Comparison of ENCODE assay signal across 21 cellular contexts in the genomic region with DNA sequence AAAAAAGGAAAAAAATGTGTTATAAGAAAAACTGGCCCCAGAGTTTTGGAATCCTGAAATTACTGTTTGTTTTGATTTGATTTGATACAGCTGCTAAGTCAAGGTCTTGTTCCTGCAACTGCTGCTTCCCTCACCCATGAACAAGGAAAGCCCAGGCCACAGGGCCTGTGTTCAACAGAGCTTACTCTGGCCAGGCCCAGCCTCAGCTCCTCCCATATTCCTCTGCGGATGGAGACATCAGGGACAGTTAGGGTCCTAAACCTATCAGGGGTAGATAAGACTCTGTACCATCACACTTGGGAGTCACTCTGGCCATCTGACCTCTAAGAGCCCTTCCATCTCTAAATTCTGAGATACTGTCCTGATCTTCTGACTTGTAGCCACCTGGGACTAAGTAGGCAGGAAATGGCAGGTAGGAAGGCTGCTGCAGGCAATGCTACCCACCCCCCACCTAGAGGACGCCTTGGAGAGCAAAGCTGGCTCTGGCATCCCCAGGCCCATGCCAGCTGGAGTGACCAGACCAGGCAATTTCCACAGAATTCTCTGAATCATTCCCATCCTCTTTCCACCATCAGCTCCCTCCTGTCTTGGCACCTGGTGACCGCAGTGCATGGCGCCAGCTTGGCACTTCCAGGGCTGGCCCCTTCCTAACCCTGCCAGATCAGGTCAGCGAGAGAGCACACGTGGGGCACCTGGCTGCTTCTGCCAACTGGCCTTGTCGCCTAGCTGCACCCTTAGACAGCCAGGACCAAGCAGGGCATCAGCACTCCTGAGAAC.
"Had no signal": no experiment of that assay in that cellular context is flagged by ENCODE, and none has a peak within 500 bp of the region (broad histone marks: within the 10 kb centered on the region; RNA-seq: fewer than 3 reads in every experiment).

No MANE protein-coding gene starts in this region.

- H3K36me3 Mint-ChIP-seq: activated CD4-positive, alpha-beta memory T cell treated with anti-CD3 and anti-CD28 coated beads for 36 hours; activated naive CD8-positive, alpha-beta T cell; brain had no signal

- H3K4me3 ChIP-seq: cardiac muscle cell had no signal

- H3K9me3 Mint-ChIP-seq: activated CD4-positive, alpha-beta memory T cell treated with anti-CD3 and anti-CD28 coated beads for 36 hours; activated CD4-positive, alpha-beta T cell treated with anti-CD3 and anti-CD28 coated beads, Interleukin-2, amount 10 ng/mL, durations not matched to agents 7 days and 5 days; activated naive CD4-positive, alpha-beta T cell treated with anti-CD3 and anti-CD28 coated beads for 36 hours; activated T-helper 17 cell treated with anti-CD3 and anti-CD28 coated beads, Interleukin-2, amount 50 U/mL, for 72 hours; T-helper 1 cell treated with Interleukin-12 subunit alpha and Interleukin-12 subunit beta and Interleukin-4 antibody, amounts not matched to agents 30 μg/mL and 1 μg/mL, for 36 hours had no signal

- H3K4me3 Mint-ChIP-seq: activated CD4-positive, alpha-beta memory T cell treated with anti-CD3 and anti-CD28 coated beads for 36 hours; activated CD4-positive, alpha-beta T cell treated with anti-CD3 and anti-CD28 coated beads, Interleukin-2, amount 10 ng/mL, durations not matched to agents 7 days and 5 days; activated naive CD4-positive, alpha-beta T cell treated with anti-CD3 and anti-CD28 coated beads for 36 hours; activated naive CD8-positive, alpha-beta T cell; activated T-helper 17 cell treated with anti-CD3 and anti-CD28 coated beads, Interleukin-2, amount 50 U/mL, for 72 hours; T-helper 1 cell treated with Interleukin-12 subunit alpha and Interleukin-12 subunit beta and Interleukin-4 antibody, amounts not matched to agents 30 μg/mL and 1 μg/mL, for 36 hours had no signal

- DNase-seq: activated CD4-positive, alpha-beta memory T cell treated with anti-CD3 and anti-CD28 coated beads for 36 hours; activated CD4-positive, alpha-beta T cell treated with anti-CD3 and anti-CD28 coated beads, Interleukin-2, amount 10 ng/mL, durations not matched to agents 7 days and 5 days; activated CD4-positive, CD25-positive, alpha-beta regulatory T cell; activated CD8-positive, alpha-beta memory T cell treated with anti-CD3 and anti-CD28 coated beads for 24 hours; activated gamma-delta T cell; activated naive CD4-positive, alpha-beta T cell treated with anti-CD3 and anti-CD28 coated beads for 36 hours; activated T-cell treated with anti-CD3 and anti-CD28 coated beads, Interleukin-2, amount 50 U/mL, for 48 hours; amygdala; MM.1S; NCI-H1105; NCI-H1436; NCI-H187 treated with DMSO at 0.1 percent for 48 hours; NCI-H2081 treated with DMSO at 0.1 percent for 48 hours; NCI-H446; NCI-H524; PC-3 had no signal

- H3K36me3 ChIP-seq: cardiac muscle cell had no signal

- H3K27ac ChIP-seq: cardiac muscle cell had no signal

- ATAC-seq: activated T-helper 17 cell treated with anti-CD3 and anti-CD28 coated beads, Interleukin-2, amount 50 U/mL, for 72 hours; PC-3 had no signal

- H3K27ac Mint-ChIP-seq: activated CD4-positive, alpha-beta memory T cell treated with anti-CD3 and anti-CD28 coated beads for 36 hours; activated CD4-positive, alpha-beta T cell treated with anti-CD3 and anti-CD28 coated beads, Interleukin-2, amount 10 ng/mL, durations not matched to agents 7 days and 5 days; activated naive CD4-positive, alpha-beta T cell treated with anti-CD3 and anti-CD28 coated beads for 36 hours; activated naive CD8-positive, alpha-beta T cell; activated T-helper 17 cell treated with anti-CD3 and anti-CD28 coated beads, Interleukin-2, amount 50 U/mL, for 72 hours; T-helper 1 cell treated with Interleukin-12 subunit alpha and Interleukin-12 subunit beta and Interleukin-4 antibody, amounts not matched to agents 30 μg/mL and 1 μg/mL, for 36 hours had no signal
